Comparison of ENCODE assay signal across 8 cellular contexts in genomic region chr16:86252596-86252995, GRCh38.
A peak's percentile ranks its signal among the peaks of the same experiment; 100 is the strongest.
DNase-seq lines count a peak whose midpoint lies in the region; ATAC-seq, FAIRE-seq and TF ChIP-seq lines count a peak whose summit lies in the region.

No MANE protein-coding gene starts in this region.

- ATAC-seq in aorta (ENCODE audit: low FRiP score), result no peak
- ATAC-seq in stimulated activated memory B cell treated with anti-CD40 and anti-IgM and Interleukin-4, amounts not matched to agents 10 μg/mL and 1 μg/mL and 100 μg/mL, for 72 hours, result no peak

- H3K36me3 Mint-ChIP-seq in astrocyte (ENCODE audit: low read depth, unreplicated experiment), result peaks cover 2% of the 10 kb centered on the region
- H3K36me3 Mint-ChIP-seq in stimulated activated memory B cell treated with anti-CD40 and anti-IgM and Interleukin-4, amounts not matched to agents 10 μg/mL and 1 μg/mL and 100 μg/mL, for 72 hours, result no peaks in the 10 kb centered on the region

- intact Hi-C loops in aorta (cut with DNase I), result no loop called here

- no peaks in the 10 kb centered on the region for H3K36me3 ChIP-seq in astrocyte (ENCODE audit: insufficient read depth, low read length)
- H3K36me3 ChIP-seq in liver (ENCODE audit: control insufficient read depth in 4 of 4, insufficient read depth in 3 of 4, low read depth in 1 of 4, low read length in 3 of 4), result no peaks in the 10 kb centered on the region
- no peaks in the 10 kb centered on the region for H3K36me3 ChIP-seq in aorta (ENCODE audit: control insufficient read depth in 1 of 2, insufficient read depth in 2 of 2, low read length in 1 of 2)

- TF ChIP-seq RAD21 in liver (IDR thresholded peaks at IDR 0.05), result peak; percentile 22 to 58

- no peak overlapping the region for H3K4me2 ChIP-seq in astrocyte (ENCODE audit: low read length)

- peaks cover 30% of the 10 kb centered on the region for H3K27me3 Mint-ChIP-seq in astrocyte (ENCODE audit: low read depth, unreplicated experiment)
- H3K27me3 Mint-ChIP-seq in stimulated activated memory B cell treated with anti-CD40 and anti-IgM and Interleukin-4, amounts not matched to agents 10 μg/mL and 1 μg/mL and 100 μg/mL, for 72 hours, result peaks cover 12% of the 10 kb centered on the region

- H3K9me3 ChIP-seq in astrocyte (ENCODE audit: insufficient read depth, low read depth, low read length), result no peaks in the 10 kb centered on the region
- peaks cover 0 to 6% (median 2%) of the 10 kb centered on the region in 4 donors for H3K9me3 ChIP-seq in liver (ENCODE audit: control insufficient read depth in 4 of 4, low read length in 3 of 4)
- H3K9me3 ChIP-seq in aorta (ENCODE audit: control insufficient read depth, low read length), result peaks cover 9% of the 10 kb centered on the region

- H3K4me3 ChIP-seq in HFF-Myc (replicated peaks; ENCODE audit: low read depth, low read length) (no peak overlapping the region), astrocyte (ENCODE audit: insufficient read depth, low read depth, low read length) (no peak overlapping the region), liver (ENCODE audit: low read depth in 1 of 3, low read length in 3 of 3) (no peak overlapping the region), aorta (ENCODE audit: low read length in 2 of 2) (no peak overlapping the region)

- TF ChIP-seq CTCF in D721Med (IDR thresholded peaks at IDR 0.05; ENCODE audit: insufficient read depth, missing control alignments), result peak; percentile 73
- TF ChIP-seq CTCF in HFF-Myc (IDR thresholded peaks at IDR 0.05; ENCODE audit: low read depth, low read length, missing control alignments), result peak; percentile 61
- TF ChIP-seq CTCF in astrocyte (IDR thresholded peaks at IDR 0.05; ENCODE audit: insufficient read depth, low read depth, low read length), result peak; percentile 14
- TF ChIP-seq CTCF in liver (IDR thresholded peaks at IDR 0.05; ENCODE audit: low read depth, low read length, missing input control), result peak; percentile 5

- H3K4me3 Mint-ChIP-seq in astrocyte (ENCODE audit: unreplicated experiment), result no peak overlapping the region
- no peak overlapping the region for H3K4me3 Mint-ChIP-seq in stimulated activated memory B cell treated with anti-CD40 and anti-IgM and Interleukin-4, amounts not matched to agents 10 μg/mL and 1 μg/mL and 100 μg/mL, for 72 hours

- FAIRE-seq in D721Med (lab: Jason Lieb, UNC) (no peak), astrocyte (lab: Jason Lieb, UNC) (no peak)

- no peak overlapping the region for H2AFZ ChIP-seq in astrocyte (ENCODE audit: low read depth, low read length)

- H3K27ac ChIP-seq in astrocyte (ENCODE audit: low read depth, low read length), result no peak overlapping the region
- H3K27ac ChIP-seq in liver (ENCODE audit: low read depth in 1 of 2, low read length in 2 of 2), result no peak overlapping the region
- H3K27ac ChIP-seq in aorta (ENCODE audit: low read depth in 1 of 2, low read length in 2 of 2), result no peak overlapping the region

- peaks cover 5% of the 10 kb centered on the region for H3K27me3 ChIP-seq in astrocyte (ENCODE audit: insufficient read depth, low read length)
- peaks cover 0 to 4% (median 0%) of the 10 kb centered on the region in 4 donors for H3K27me3 ChIP-seq in liver (ENCODE audit: control insufficient read depth in 4 of 4, insufficient read depth in 4 of 4, low read length in 3 of 4)
- H3K27me3 ChIP-seq in aorta (ENCODE audit: control insufficient read depth in 1 of 2, insufficient read depth in 2 of 2, low read length in 1 of 2), result peaks cover 0 to 2% of the 10 kb centered on the region in 2 donors

- H3K27ac Mint-ChIP-seq in astrocyte (ENCODE audit: unreplicated experiment), result no peak overlapping the region
- H3K27ac Mint-ChIP-seq in stimulated activated memory B cell treated with anti-CD40 and anti-IgM and Interleukin-4, amounts not matched to agents 10 μg/mL and 1 μg/mL and 100 μg/mL, for 72 hours, result no peak overlapping the region

- H4K20me1 ChIP-seq in astrocyte (ENCODE audit: insufficient read depth, low read length), result no peaks in the 10 kb centered on the region

- H3K4me1 ChIP-seq in astrocyte (ENCODE audit: insufficient read depth, low read length) (no peaks in the 10 kb centered on the region), liver (ENCODE audit: control insufficient read depth in 4 of 4, insufficient read depth in 4 of 4, low read length in 3 of 4) (no peaks in the 10 kb centered on the region), aorta (ENCODE audit: control insufficient read depth in 1 of 2, insufficient read depth in 2 of 2, low read length in 2 of 2) (no peaks in the 10 kb centered on the region)

- no peaks in the 10 kb centered on the region for H3K79me2 ChIP-seq in astrocyte (ENCODE audit: insufficient read depth, low read length)

- WGBS in liver, result 32% methylated on average over 6 of the region's 6 CpGs
- 30 to 31% methylated on average over 6 of the region's 6 CpGs for WGBS in aorta, 2 donors

- DNase-seq in D721Med (ENCODE audit: insufficient read length, low spot score), result no peak
- DNase-seq in HFF-Myc (ENCODE audit: extremely low read depth, low read depth), result no peak
- no peak for DNase-seq in astrocyte (ENCODE audit: low read depth)
- no peak for DNase-seq in epidermal melanocyte (ENCODE audit: insufficient read length, low spot score)
- no peak for DNase-seq in aorta
- DNase-seq in GF-D8 (lab: John Stamatoyannopoulos, UW), result no peak

- H3K9ac ChIP-seq in astrocyte (ENCODE audit: low read length), result no peak overlapping the region
- no peak overlapping the region for H3K9ac ChIP-seq in liver (ENCODE audit: low read depth in 1 of 2, low read length in 2 of 2)

- peaks cover 16% of the 10 kb centered on the region for H3K9me3 Mint-ChIP-seq in astrocyte (ENCODE audit: unreplicated experiment)
- H3K9me3 Mint-ChIP-seq in stimulated activated memory B cell treated with anti-CD40 and anti-IgM and Interleukin-4, amounts not matched to agents 10 μg/mL and 1 μg/mL and 100 μg/mL, for 72 hours, result peaks cover 22% of the 10 kb centered on the region

- no peaks in the 10 kb centered on the region for H3K4me1 Mint-ChIP-seq in astrocyte (ENCODE audit: low read depth, unreplicated experiment)
- H3K4me1 Mint-ChIP-seq in stimulated activated memory B cell treated with anti-CD40 and anti-IgM and Interleukin-4, amounts not matched to agents 10 μg/mL and 1 μg/mL and 100 μg/mL, for 72 hours, result peaks cover 5% of the 10 kb centered on the region

TF ChIP-seq in liver, 16 proteins besides CTCF, POLR2A, EP300 and RAD21:
- TF ChIP-seq GABPA (IDR thresholded peaks at IDR 0.05 in 1 of 2, conservative IDR thresholded peaks at IDR 0.05 in 1 of 2) (no peak), HNF4A (conservative IDR thresholded peaks at IDR 0.05) (no peak), YY1 (IDR thresholded peaks at IDR 0.05) (no peak), JUND (IDR thresholded peaks at IDR 0.05) (no peak)

Comparison
In these comparisons a context has a peak if more than half of its experiments do, and no peak if none do; other contexts are left out.
1. CTCF ChIP-seq: peak in every context shown above with its lines; median percentile 73 in D721Med; 61 in HFF-Myc; 14 in astrocyte; 5 in liver.